8 cellular contexts compared by ENCODE assay signal in the genomic region with DNA sequence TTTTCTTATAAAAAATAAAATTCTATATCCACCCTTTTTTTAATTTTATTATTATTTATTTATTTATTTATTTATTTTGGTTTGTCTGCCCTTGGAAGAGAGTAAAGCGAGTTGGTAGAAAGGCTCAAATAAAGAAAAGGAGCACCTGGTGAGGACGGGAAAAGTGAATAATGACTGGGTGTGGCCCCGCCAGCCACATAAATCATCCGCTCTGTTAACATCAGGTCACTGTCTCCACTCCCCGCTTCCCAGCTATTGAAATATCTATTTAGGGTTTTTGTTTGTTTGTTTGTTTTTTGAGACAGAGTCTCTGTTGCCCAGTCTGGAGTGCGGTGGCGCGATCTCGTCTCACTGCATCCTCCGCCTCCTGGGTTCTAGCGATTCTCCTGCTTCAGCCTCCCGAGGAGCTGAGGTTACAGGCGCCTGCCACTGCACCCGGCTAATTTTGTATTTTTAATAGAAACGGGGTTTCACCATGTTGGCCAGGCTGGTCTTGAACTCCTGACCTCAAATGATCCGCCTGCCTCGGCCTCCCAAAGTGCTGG. TPM values are rescaled to one million over a fixed set of nuclear protein-coding genes. Genes with fewer than 3 reads are reported as not detected.
DNase-seq lines count a peak whose midpoint lies in the region; ATAC-seq and TF ChIP-seq lines count a peak whose summit lies in the region.

No MANE protein-coding gene starts in this region.

- H3K27ac Mint-ChIP-seq in activated naive CD4-positive, alpha-beta T cell treated with anti-CD3 and anti-CD28 coated beads, Interleukin-2, amount 50 U/mL, for 24 hours, result no peak overlapping the region
- H3K27ac Mint-ChIP-seq in WTC11, result peak overlapping the region; percentile 15; the same call in 1 of the 2 replicates

- H3K4me1 ChIP-seq in iPS-15b (ENCODE audit: control insufficient read depth, insufficient read depth, low read length) (peaks cover 20% of the 10 kb centered on the region), transverse colon (peaks cover 5 to 28% (median 18%) of the 10 kb centered on the region in 4 donors)

- no peaks in the 10 kb centered on the region for H3K27me3 Mint-ChIP-seq in activated naive CD4-positive, alpha-beta T cell treated with anti-CD3 and anti-CD28 coated beads, Interleukin-2, amount 50 U/mL, for 24 hours
- H3K27me3 Mint-ChIP-seq in WTC11 (ENCODE audit: low read depth), result no peaks in the 10 kb centered on the region

- no peaks in the 10 kb centered on the region for H3K9me3 ChIP-seq in iPS-15b (ENCODE audit: control insufficient read depth, insufficient read depth, low read length)
- no peaks in the 10 kb centered on the region for H3K9me3 ChIP-seq in transverse colon

- intact Hi-C loops in transverse colon (cut with DNase I; ENCODE audit: low total_unique reads) (no loop called here), head of caudate nucleus (cut with DNase I) (loop anchor here (2.0 kb wide), 1 partner anchor 53 kb away; a partner anchor contains a TSS)

- CTCF ChIA-PET in WTC11 (lab: Charles Lee), result interaction anchor here (1.1 to 1.6 kb wide), 3 partner anchors 79 to 213 kb away, joined by 3 to 4 read pairs (median 4); no protein-coding TSS in a partner anchor

- no peak for TF ChIP-seq POLR2A in transverse colon (IDR thresholded peaks at IDR 0.05)

- H3K27me3 ChIP-seq in iPS-15b (ENCODE audit: control insufficient read depth, insufficient read depth, low read length), result no peaks in the 10 kb centered on the region
- no peaks in the 10 kb centered on the region for H3K27me3 ChIP-seq in transverse colon

- peaks cover 8% of the 10 kb centered on the region for H3K36me3 Mint-ChIP-seq in activated naive CD4-positive, alpha-beta T cell treated with anti-CD3 and anti-CD28 coated beads, Interleukin-2, amount 50 U/mL, for 24 hours
- no peaks in the 10 kb centered on the region; the same call in 1 of the 2 replicates for H3K36me3 Mint-ChIP-seq in WTC11

- H3K4me3 Mint-ChIP-seq in activated naive CD4-positive, alpha-beta T cell treated with anti-CD3 and anti-CD28 coated beads, Interleukin-2, amount 50 U/mL, for 24 hours, result peak overlapping the region; percentile 97
- peak overlapping the region; percentile 81 for H3K4me3 Mint-ChIP-seq in WTC11

- H3K27ac ChIP-seq in transverse colon, result no peak overlapping the region

- no peaks in the 10 kb centered on the region for H3K9me3 Mint-ChIP-seq in activated naive CD4-positive, alpha-beta T cell treated with anti-CD3 and anti-CD28 coated beads, Interleukin-2, amount 50 U/mL, for 24 hours
- H3K9me3 Mint-ChIP-seq in WTC11, result no peaks in the 10 kb centered on the region

- ATAC-seq in WTC11 (no peak), HG02970 (IDR thresholded peaks at IDR 0.05; ENCODE audit: low FRiP score, unreplicated experiment) (no peak)

- in situ Hi-C loops in transverse colon (cut with MboI; ENCODE audit: low pct_ligation_motif_present in 1 of 4, low pct_unique_long_range_greater_than_20kb in 1 of 4, low sequenced_read_pairs in 3 of 4), result loop anchor here in 1 of 4 donors (10.0 kb wide), 1 partner anchor 49 kb away; a partner anchor contains a TSS

- 64 to 70% methylated on average over 5 to 17 of the region's 17 CpGs for WGBS in transverse colon (ENCODE audit: low coverage in 1 of 2), 2 donors

- H3K4me3 ChIP-seq in iPS-15b (ENCODE audit: low read depth, low read length), result peak overlapping the region; percentile 88
- H3K4me3 ChIP-seq in transverse colon, result peak overlapping the region in 3 of 4 donors; percentile 76 to 78 (median 77)

- peaks cover 35% of the 10 kb centered on the region for H3K4me1 Mint-ChIP-seq in activated naive CD4-positive, alpha-beta T cell treated with anti-CD3 and anti-CD28 coated beads, Interleukin-2, amount 50 U/mL, for 24 hours
- H3K4me1 Mint-ChIP-seq in WTC11, result peaks cover 50% of the 10 kb centered on the region

- TF ChIP-seq EP300 in transverse colon (IDR thresholded peaks at IDR 0.05; ENCODE audit: low read depth), result no peak

- DNase-seq in activated naive CD4-positive, alpha-beta T cell (lab: John Stamatoyannopoulos, UW), result no peak
- no peak for DNase-seq in WTC11 (ENCODE audit: low spot score)
- peak; percentile 8 for DNase-seq in transverse colon
- no peak for DNase-seq in head of caudate nucleus
- DNase-seq in NCI-H1436 (lab: John Stamatoyannopoulos, UW), result no peak

- POLR2A ChIA-PET in WTC11 (lab: Charles Lee), result interaction anchor here (0.6 to 1.6 kb wide), 4 partner anchors 14 to 82 kb away, joined by 3 to 10 read pairs (median 4); a partner anchor contains a TSS

- no peak overlapping the region for H3K9ac ChIP-seq in iPS-15b (ENCODE audit: low read depth, low read length)

- TF ChIP-seq CTCF in WTC11 (IDR thresholded peaks at IDR 0.05), result no peak
- no peak for TF ChIP-seq CTCF in transverse colon (IDR thresholded peaks at IDR 0.05)

- H3K36me3 ChIP-seq in iPS-15b (ENCODE audit: control insufficient read depth, insufficient read depth, low read length), result no peaks in the 10 kb centered on the region
- H3K36me3 ChIP-seq in transverse colon, result no peaks in the 10 kb centered on the region

TF ChIP-seq in WTC11, 78 proteins besides CTCF, POLR2A, EP300 and RAD21:
- no peak for TF ChIP-seq MYBL2 (CRISPR knock-in tag; IDR thresholded peaks at IDR 0.05)
- peak; percentile 67; the same call in 1 of the 2 replicates for TF ChIP-seq HMGA2 (CRISPR knock-in tag; IDR thresholded peaks at IDR 0.05)
- no peak for TF ChIP-seq TEAD4 (CRISPR knock-in tag; IDR thresholded peaks at IDR 0.05)
- TF ChIP-seq FOXK1 (CRISPR knock-in tag; IDR thresholded peaks at IDR 0.05), result no peak
- no peak for TF ChIP-seq NFATC4 (CRISPR knock-in tag; IDR thresholded peaks at IDR 0.05)

RNA-seq across cellular contexts. Expression of a gene that starts 0.8 kb away (rescaled TPM):
- total RNA-seq in WTC11 (2021) (61.0 to 95.4 TPM (median 63.6 TPM) in 3 replicates), transverse colon (1 to 10 TPM in 3 of 4 donors, not detected in 1; 1.1 to 6.7 (median 2.5) TPM)

RNA-seq across cellular contexts. Expression of a gene that starts 0.9 kb away (rescaled TPM):
- total RNA-seq in WTC11 (2021), result 5.9 to 6.4 TPM (median 6.3 TPM) in 3 replicates
- 1 to 10 TPM in 3 of 4 donors, under 1 TPM in 1; 0.60 to 6.1 (median 6.0) TPM for total RNA-seq in transverse colon

RNA-seq across cellular contexts. Expression of a gene that starts 53.9 kb away (rescaled TPM):
- 13.4 to 15.8 TPM (median 14.8 TPM) in 3 replicates for total RNA-seq in WTC11 (2021)
- total RNA-seq in transverse colon, result 10 to 100 TPM in 2 of 4 donors, 1 to 10 TPM in 2; 5.6 to 23.0 (median 12.8) TPM
